11 cellular contexts compared by ENCODE assay signal in the genomic region with DNA sequence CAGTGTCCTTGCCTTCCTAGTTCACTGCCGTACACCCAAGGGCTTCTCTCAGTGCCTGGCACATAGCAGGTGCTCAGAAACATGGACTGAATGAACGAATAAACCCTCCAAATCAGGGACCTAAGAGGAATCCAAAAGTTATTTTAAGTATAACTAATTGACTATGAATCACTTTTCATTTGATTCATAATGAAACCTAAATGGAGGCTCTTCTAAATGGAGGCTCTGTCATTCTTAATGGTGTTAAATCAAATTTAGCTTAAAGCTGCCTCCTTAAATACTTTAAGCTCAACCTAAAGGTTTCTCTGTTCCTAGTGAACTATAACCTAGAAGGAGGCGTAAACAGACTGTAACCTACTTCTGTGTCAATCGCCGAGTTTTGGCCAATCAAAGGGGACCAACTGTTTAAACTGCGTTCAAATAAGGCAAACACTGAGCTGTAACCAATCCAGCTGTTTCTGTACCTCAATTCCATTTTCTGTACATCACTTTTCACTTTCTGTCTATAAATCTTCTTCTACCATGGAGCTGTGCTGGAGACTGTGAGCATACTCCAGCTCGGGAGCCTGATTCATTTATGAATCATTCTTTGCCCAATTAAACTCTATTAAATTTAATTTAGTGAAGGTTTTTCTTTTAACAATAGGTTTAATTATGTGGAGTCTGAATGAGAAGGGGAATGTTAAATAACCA. TPM values are rescaled to one million over a fixed set of nuclear protein-coding genes. Genes with fewer than 3 reads are reported as not detected.
DNase-seq lines count a peak whose midpoint lies in the region; TF ChIP-seq lines count a peak whose summit lies in the region.
"Had no signal": no experiment of that assay in that cellular context is flagged by ENCODE, and none has a peak within 500 bp of the region (broad histone marks: within the 10 kb centered on the region; RNA-seq: fewer than 3 reads in every experiment).

No MANE protein-coding gene starts in this region.

- H3F3A ChIP-seq in GM23248 (ENCODE audit: insufficient read depth) = peaks cover 30% of the 10 kb centered on the region

- in situ Hi-C loops in GM23248 (cut with MboI) = no loop called here

- H3K4me3 ChIP-seq in GM23248 (peak overlapping the region; percentile 62), hepatocyte (no peak overlapping the region)
- H3K4me3 ChIP-seq: ascending aorta; BLaER1 treated with 17β-estradiol and CSF1 and Interleukin-3, amounts not matched to agents 10 nM and 100 nM had no signal

- peak overlapping the region; percentile 84 for H3K9ac ChIP-seq in GM23248
- H3K9ac ChIP-seq: BLaER1 treated with 17β-estradiol and CSF1 and Interleukin-3, amounts not matched to agents 10 nM and 100 nM had no signal

- H2AFZ ChIP-seq in GM23248 = peak overlapping the region; percentile 68
- H2AFZ ChIP-seq in hepatocyte = no peak overlapping the region

- no peaks in the 10 kb centered on the region for H3K36me3 ChIP-seq in GM23248 (ENCODE audit: low read depth)
- H3K36me3 ChIP-seq in hepatocyte (replicated peaks; ENCODE audit: insufficient read depth, low read depth) = no peaks in the 10 kb centered on the region

- H3K9me3 ChIP-seq in GM23248 (ENCODE audit: low read depth) (no peaks in the 10 kb centered on the region), hepatocyte (ENCODE audit: low read depth) (no peaks in the 10 kb centered on the region)
- H3K9me3 ChIP-seq: ascending aorta; BLaER1 treated with 17β-estradiol and CSF1 and Interleukin-3, amounts not matched to agents 10 nM and 100 nM had no signal

- H3K9me2 ChIP-seq in GM23248 (ENCODE audit: insufficient read depth) = no peaks in the 10 kb centered on the region
- no peaks in the 10 kb centered on the region for H3K9me2 ChIP-seq in hepatocyte (replicated peaks; ENCODE audit: insufficient read depth)

- H3K27me3 ChIP-seq in GM23248 (replicated peaks; ENCODE audit: insufficient read depth) (no peaks in the 10 kb centered on the region), hepatocyte (no peaks in the 10 kb centered on the region)
- H3K27me3 ChIP-seq: ascending aorta; BLaER1 treated with 17β-estradiol and CSF1 and Interleukin-3, amounts not matched to agents 10 nM and 100 nM had no signal

- H3K4me2 ChIP-seq in GM23248 (ENCODE audit: unreplicated experiment) (peak overlapping the region; percentile 83), hepatocyte (peak overlapping the region; percentile 13)

- H3K79me2 ChIP-seq in GM23248 (ENCODE audit: insufficient read depth) (no peaks in the 10 kb centered on the region), hepatocyte (no peaks in the 10 kb centered on the region)

- H4K20me1 ChIP-seq in GM23248 (ENCODE audit: insufficient read depth) = no peaks in the 10 kb centered on the region
- no peaks in the 10 kb centered on the region for H4K20me1 ChIP-seq in hepatocyte (ENCODE audit: insufficient read depth, poor library complexity, severe bottlenecking)
- H4K20me1 ChIP-seq: BLaER1 treated with 17β-estradiol and CSF1 and Interleukin-3, amounts not matched to agents 10 nM and 100 nM had no signal

- no peak for TF ChIP-seq CTCF in hepatocyte (IDR thresholded peaks at IDR 0.05; ENCODE audit: poor library complexity)

- DNase-seq in A172 (ENCODE audit: low spot score) (peak; percentile 61), GM23248 (peak; percentile 85), T1000 (lab: John Stamatoyannopoulos, UW) (peak; percentile 24), hepatocyte (ENCODE audit: low spot score) (no peak), NCI-H2196 (lab: John Stamatoyannopoulos, UW; ENCODE audit: unreplicated experiment) (no peak), caudate nucleus (lab: John Stamatoyannopoulos, UW) (no peak), inferior parietal cortex (ENCODE audit: extremely low spot score) (no peak)
- DNase-seq in stimulated activated CD4-positive, alpha-beta T cell treated with anti-CD3 and anti-CD28 coated beads, Interleukin-2, amount 100 ng/mL, for 24 hours = no peak
- DNase-seq: SHP77 treated with DMSO at 0.1 percent for 48 hours had no signal

- peaks cover 25% of the 10 kb centered on the region for H3K4me1 ChIP-seq in GM23248 (ENCODE audit: insufficient read depth)
- peaks cover 7% of the 10 kb centered on the region for H3K4me1 ChIP-seq in hepatocyte (ENCODE audit: insufficient read depth)
- H3K4me1 ChIP-seq: ascending aorta had no signal

- H3K27ac ChIP-seq in GM23248 (peak overlapping the region; percentile 97), hepatocyte (peak overlapping the region; percentile 27), caudate nucleus (ENCODE audit: low read depth, low read length) (no peak overlapping the region)
- H3K27ac ChIP-seq: ascending aorta; BLaER1 treated with 17β-estradiol and CSF1 and Interleukin-3, amounts not matched to agents 10 nM and 100 nM had no signal

- WGBS in GM23248 (ENCODE audit: low coverage in 1 of 2, low lambda C conversion rate in 2 of 2, missing lambda C conversion rate in 2 of 2), 2 experiments = 39 to 42% methylated on average over 7 of the region's 7 CpGs
- 80% methylated on average over 7 of the region's 7 CpGs for WGBS in hepatocyte (ENCODE audit: low lambda C conversion rate, missing lambda C conversion rate)

RNA-seq across cellular contexts. Expression of a gene that starts 11.0 kb away (rescaled TPM):
- 8.3 and 10.9 TPM in 2 replicates for total RNA-seq in A172 (2014; rRNA removed; shearing (Covaris generic))
- 13.8 and 14.0 TPM in 2 replicates for total RNA-seq in GM23248 (2014; rRNA removed; shearing (Covaris generic))
- polyA plus RNA-seq in GM23248 (2016; fragmentation: Nextera tagmentation; extraction: Ambion mirVana) = 12.0 and 12.1 TPM in 2 replicates
- total RNA-seq in hepatocyte = 3.5 and 9.7 TPM in 2 replicates
- 11.6 and 13.0 TPM in 2 replicates for polyA plus RNA-seq in hepatocyte

RNA-seq across cellular contexts. Expression of a gene that starts 42.8 kb away (rescaled TPM):
- total RNA-seq in A172 (2014; rRNA removed; shearing (Covaris generic)) = 32.0 and 40.0 TPM in 2 replicates
- total RNA-seq in GM23248 (2014; rRNA removed; shearing (Covaris generic)) = 53.2 and 54.5 TPM in 2 replicates
- polyA plus RNA-seq in GM23248 (2016; fragmentation: Nextera tagmentation; extraction: Ambion mirVana) (80.6 and 86.9 TPM in 2 replicates), hepatocyte (98.5 and 104 TPM in 2 replicates)
- total RNA-seq in hepatocyte = 40.8 and 41.2 TPM in 2 replicates

Comparison
In these comparisons a context has a peak if more than half of its experiments do, and no peak if none do; other contexts are left out.
1. DNase-seq: peak in A172 (single experiment), GM23248 (single experiment) and T1000 (single experiment); none in hepatocyte (single experiment), NCI-H2196 (single experiment), stimulated activated CD4-positive, alpha-beta T cell treated with anti-CD3 and anti-CD28 coated beads, Interleukin-2, amount 100 ng/mL, for 24 hours (0 of 2), caudate nucleus (0 of 61) and inferior parietal cortex (single experiment).